In genomic region chr14:24094839-24095195, GRCh38 we compare ENCODE assay signal across 8 cellular contexts. TPM values are rescaled to one million over a fixed set of nuclear protein-coding genes. Genes with fewer than 3 reads are reported as not detected.
DNase-seq lines count a peak whose midpoint lies in the region; ATAC-seq and TF ChIP-seq lines count a peak whose summit lies in the region.

No MANE protein-coding gene starts in this region.

- peak overlapping the region; percentile 99 for H3K27ac Mint-ChIP-seq in activated B cell treated with CpG ODN at 0.5 μM for 24 hours

- TF ChIP-seq POLR2A in gastrocnemius medialis (IDR thresholded peaks at IDR 0.05): no peak

- peak overlapping the region; percentile 83 to 88 (median 88) for H3K27ac ChIP-seq in gastrocnemius medialis

- no peaks in the 10 kb centered on the region for H3K27me3 Mint-ChIP-seq in activated B cell treated with CpG ODN at 0.5 μM for 24 hours

- H3K4me3 ChIP-seq in foreskin fibroblast (ENCODE audit: low read depth in 1 of 2, low read length in 2 of 2) (peak overlapping the region; percentile 82 to 93), gastrocnemius medialis (peak overlapping the region; percentile 75 to 97 (median 90))

- TF ChIP-seq CTCF in activated B cell treated with CpG ODN at 0.5 μM for 24 hours (IDR thresholded peaks at IDR 0.05): no peak
- TF ChIP-seq CTCF in foreskin fibroblast (IDR thresholded peaks at IDR 0.05; ENCODE audit: low read depth, low read length): no peak
- TF ChIP-seq CTCF in gastrocnemius medialis (IDR thresholded peaks at IDR 0.05 in 4 of 5, conservative IDR thresholded peaks at IDR 0.05 in 1 of 5): no peak

- POLR2A ChIA-PET in activated B cell treated with CpG ODN at 0.5 μM for 24 hours (lab: Charles Lee): interaction anchor here (0.6 to 7.4 kb wide), 25 partner anchors 9 to 516 kb away, joined by 3 to 138 read pairs (median 13); partner anchors contain the start of genes CARMIL3, CBLN3, CHMP4A and DCAF11

- H3K9me3 Mint-ChIP-seq in activated B cell treated with CpG ODN at 0.5 μM for 24 hours: no peaks in the 10 kb centered on the region

- no peaks in the 10 kb centered on the region for H3K27me3 ChIP-seq in gastrocnemius medialis

- ATAC-seq in activated B cell treated with CpG ODN at 0.5 μM for 24 hours (ENCODE audit: low read depth) (peak; percentile 1), gastrocnemius medialis (no peak), HG02763 (IDR thresholded peaks at IDR 0.05; ENCODE audit: unreplicated experiment) (no peak), GM19463 (IDR thresholded peaks at IDR 0.05; ENCODE audit: unreplicated experiment) (no peak)

- H3K4me1 Mint-ChIP-seq in activated B cell treated with CpG ODN at 0.5 μM for 24 hours: peaks cover 31% of the 10 kb centered on the region

- peak overlapping the region; percentile 99 for H3K4me3 Mint-ChIP-seq in activated B cell treated with CpG ODN at 0.5 μM for 24 hours

- H3K36me3 Mint-ChIP-seq in activated B cell treated with CpG ODN at 0.5 μM for 24 hours (ENCODE audit: low read depth): peaks cover 41% of the 10 kb centered on the region

- H3K9me3 ChIP-seq in gastrocnemius medialis: no peaks in the 10 kb centered on the region

- CTCF ChIA-PET in activated B cell treated with CpG ODN at 0.5 μM for 24 hours (lab: Charles Lee): interaction anchor here (0.6 to 7.9 kb wide), 6 partner anchors 11 to 1107 kb away, joined by 3 to 138 read pairs (median 8); partner anchors contain the start of genes DCAF11, NRL, PSME2 and RNF31

- peak; percentile 26 for DNase-seq in activated T-cell treated with anti-CD3 and anti-CD28 coated beads, Interleukin-2, amount 50 U/mL, for 1 hour
- no peak for DNase-seq in activated T-cell treated with anti-CD3 and anti-CD28 coated beads, Interleukin-2, amount 50 U/mL, for 48 hours
- DNase-seq in activated B cell treated with CpG ODN at 0.5 μM for 24 hours (no peak), foreskin fibroblast (no peak), gastrocnemius medialis (no peak), COLO829 (ENCODE audit: low spot score) (no peak)

- in situ Hi-C loops in gastrocnemius medialis (cut with MboI; ENCODE audit: low sequenced_read_pairs in 4 of 4): loop anchor here in 1 of 4 donors (5.0 kb wide), 1 partner anchor 38 kb away; no protein-coding TSS in a partner anchor

- no peaks in the 10 kb centered on the region for H3K36me3 ChIP-seq in gastrocnemius medialis

- intact Hi-C loops in activated B cell treated with CpG ODN at 0.5 μM for 24 hours (cut with micrococcal nuclease): loop anchor here (1.0 to 10.0 kb wide), 14 partner anchors 13 to 540 kb away; partner anchors contain the start of genes CHMP4A, DCAF11, EMC9 and IRF9
- intact Hi-C loops in gastrocnemius medialis (cut with DNase I; ENCODE audit: low total_unique reads): loop anchor here (2.0 kb wide), 2 partner anchors 20 to 66 kb away; partner anchors contain the start of genes DCAF11, IRF9 and NRL

- peaks cover 10 to 14% of the 10 kb centered on the region in 2 donors for H3K4me1 ChIP-seq in gastrocnemius medialis

RNA-seq across cellular contexts. Expression of gene PCK2, which starts 0.7 kb away (rescaled TPM):
- total RNA-seq in activated B cell treated with CpG ODN at 0.5 μM for 24 hours (82.1 and 102 TPM in 2 replicates), gastrocnemius medialis (1 to 10 TPM; 1.9 to 9.8 (median 3.6) TPM)

RNA-seq across cellular contexts. Expression of gene DCAF11, which starts 19.8 kb away (rescaled TPM):
- total RNA-seq in activated B cell treated with CpG ODN at 0.5 μM for 24 hours (84.3 and 86.5 TPM in 2 replicates), gastrocnemius medialis (100 to 1,000 TPM in 1 of 4 donors, 10 to 100 TPM in 3; 52.4 to 113 (median 88.7) TPM)

RNA-seq across cellular contexts. Expression of gene NRL, which starts 19.9 kb away (rescaled TPM):
- 5.4 and 5.5 TPM in 2 replicates for total RNA-seq in activated B cell treated with CpG ODN at 0.5 μM for 24 hours
- total RNA-seq in gastrocnemius medialis: 1 to 10 TPM in 3 of 4 donors, under 1 TPM in 1; 0.82 to 4.5 (median 2.4) TPM

RNA-seq across cellular contexts. Expression of gene CPNE6, which starts 23.5 kb away (rescaled TPM):
- total RNA-seq in activated B cell treated with CpG ODN at 0.5 μM for 24 hours: 0.09 TPM in 1 of 2 replicates, not detected in the other
- total RNA-seq in gastrocnemius medialis: not detected

RNA-seq across cellular contexts. Expression of gene FITM1, which starts 35.6 kb away (rescaled TPM):
- 2.3 and 2.4 TPM in 2 replicates for total RNA-seq in activated B cell treated with CpG ODN at 0.5 μM for 24 hours
- total RNA-seq in gastrocnemius medialis: 10 to 100 TPM; 45.3 to 91.3 (median 65.4) TPM
